Comparison of ENCODE assay signal across 1 cellular context in the genomic region with DNA sequence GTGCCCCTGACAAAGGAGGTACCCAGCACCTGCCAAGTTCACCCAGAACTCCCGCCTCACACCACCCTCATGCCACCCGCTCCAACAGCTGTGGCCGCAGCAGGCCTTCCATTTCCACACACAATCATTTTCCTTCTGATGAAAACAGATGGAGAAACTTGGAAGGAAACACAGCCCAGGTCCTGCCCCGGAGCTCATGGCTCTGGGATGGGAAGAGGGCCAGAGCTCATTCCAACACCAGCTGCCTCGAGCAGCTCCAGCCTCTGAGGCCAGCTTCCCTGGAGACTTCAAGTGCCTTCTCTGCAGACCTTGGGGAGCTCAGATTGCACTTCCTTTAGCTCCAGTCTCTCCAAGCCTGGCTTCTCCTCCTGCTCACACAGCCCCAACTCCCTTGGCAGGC.
TF ChIP-seq lines count a peak whose summit lies in the region.

No MANE protein-coding gene starts in this region.

TF ChIP-seq in WTC11, 78 proteins besides CTCF, POLR2A, EP300 and RAD21 (continued from another document):
- TF ChIP-seq, protein P1, sequence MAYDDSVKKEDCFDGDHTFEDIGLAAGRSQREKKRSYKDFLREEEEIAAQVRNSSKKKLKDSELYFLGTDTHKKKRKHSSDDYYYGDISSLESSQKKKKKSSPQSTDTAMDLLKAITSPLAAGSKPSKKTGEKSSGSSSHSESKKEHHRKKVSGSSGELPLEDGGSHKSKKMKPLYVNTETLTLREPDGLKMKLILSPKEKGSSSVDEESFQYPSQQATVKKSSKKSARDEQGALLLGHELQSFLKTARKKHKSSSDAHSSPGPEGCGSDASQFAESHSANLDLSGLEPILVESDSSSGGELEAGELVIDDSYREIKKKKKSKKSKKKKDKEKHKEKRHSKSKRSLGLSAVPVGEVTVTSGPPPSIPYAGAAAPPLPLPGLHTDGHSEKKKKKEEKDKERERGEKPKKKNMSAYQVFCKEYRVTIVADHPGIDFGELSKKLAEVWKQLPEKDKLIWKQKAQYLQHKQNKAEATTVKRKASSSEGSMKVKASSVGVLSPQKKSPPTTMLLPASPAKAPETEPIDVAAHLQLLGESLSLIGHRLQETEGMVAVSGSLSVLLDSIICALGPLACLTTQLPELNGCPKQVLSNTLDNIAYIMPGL (CRISPR knock-in tag; IDR thresholded peaks at IDR 0.05) = no peak
- TF ChIP-seq, protein P2, sequence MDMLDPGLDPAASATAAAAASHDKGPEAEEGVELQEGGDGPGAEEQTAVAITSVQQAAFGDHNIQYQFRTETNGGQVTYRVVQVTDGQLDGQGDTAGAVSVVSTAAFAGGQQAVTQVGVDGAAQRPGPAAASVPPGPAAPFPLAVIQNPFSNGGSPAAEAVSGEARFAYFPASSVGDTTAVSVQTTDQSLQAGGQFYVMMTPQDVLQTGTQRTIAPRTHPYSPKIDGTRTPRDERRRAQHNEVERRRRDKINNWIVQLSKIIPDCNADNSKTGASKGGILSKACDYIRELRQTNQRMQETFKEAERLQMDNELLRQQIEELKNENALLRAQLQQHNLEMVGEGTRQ (CRISPR knock-in tag; IDR thresholded peaks at IDR 0.05) = no peak
